22 cellular contexts compared by ENCODE assay signal in genomic region chr4:3852751-3853150, GRCh38.
DNase-seq lines count a peak whose midpoint lies in the region; ATAC-seq and TF ChIP-seq lines count a peak whose summit lies in the region.
"Had no signal": no experiment of that assay in that cellular context is flagged by ENCODE, and none has a peak within 500 bp of the region (broad histone marks: within the 10 kb centered on the region; RNA-seq: fewer than 3 reads in every experiment).

No MANE protein-coding gene starts in this region.

- DNase-seq in M059J (ENCODE audit: low read depth): peak; percentile 18
- DNase-seq in SW480 (ENCODE audit: low spot score): peak; percentile 81
- peak; percentile 13 for DNase-seq in osteoblast (ENCODE audit: insufficient read length, low spot score, missing footprints)
- no peak for DNase-seq in gastrocnemius medialis
- no peak for DNase-seq in NCI-H2196 treated with DMSO at 0.1 percent for 48 hours (lab: John Stamatoyannopoulos, UW; ENCODE audit: unreplicated experiment)
- no peak for DNase-seq in spleen
- DNase-seq: 8988T; ACHN; BE2C; C1 segment of cervical spinal cord; CD4-positive, alpha-beta memory T cell; CD4-positive, CD25-positive, alpha-beta regulatory T cell; CD8-positive, alpha-beta memory T cell; COR-L47; DMS 273 treated with DMSO at 0.1 percent for 48 hours; DMS153; DMS53; DMS79; DND-41; GF-D8 had no signal

- no peak overlapping the region for H2AFZ ChIP-seq in osteoblast (ENCODE audit: low read length)

- H3K27ac ChIP-seq in osteoblast (ENCODE audit: low read depth, low read length) (no peak overlapping the region), gastrocnemius medialis (no peak overlapping the region), spleen (no peak overlapping the region)

- no peaks in the 10 kb centered on the region for H3K4me1 ChIP-seq in osteoblast (ENCODE audit: insufficient read depth, low read length)
- no peaks in the 10 kb centered on the region for H3K4me1 ChIP-seq in gastrocnemius medialis
- H3K4me1 ChIP-seq in spleen: no peaks in the 10 kb centered on the region

- WGBS in spleen, 5 donors: 63 to 78% (median 67%) methylated on average over 2 of the region's 2 CpGs

- no peaks in the 10 kb centered on the region for H3K36me3 ChIP-seq in osteoblast (ENCODE audit: insufficient read depth, low read length)
- H3K36me3 ChIP-seq in gastrocnemius medialis: no peaks in the 10 kb centered on the region
- no peaks in the 10 kb centered on the region for H3K36me3 ChIP-seq in spleen
- H3K36me3 ChIP-seq: BE2C, BLaER1 had no signal

- no peak overlapping the region for H3K4me2 ChIP-seq in osteoblast (ENCODE audit: insufficient read depth, low read length)

- in situ Hi-C loops in gastrocnemius medialis (cut with MboI; ENCODE audit: low sequenced_read_pairs in 4 of 4): no loop called here

- H3K27me3 ChIP-seq in osteoblast (ENCODE audit: insufficient read depth, low read length) (peaks cover 29% of the 10 kb centered on the region), gastrocnemius medialis (peaks cover 2 to 17% (median 5%) of the 10 kb centered on the region in 3 donors), spleen (replicated peaks in 1 of 7) (peaks cover 0 to 40% (median 0%) of the 10 kb centered on the region in 7 donors)
- H3K27me3 ChIP-seq: BE2C, BLaER1 had no signal

- H3K9me3 ChIP-seq in osteoblast (ENCODE audit: low read depth, low read length): no peaks in the 10 kb centered on the region
- no peaks in the 10 kb centered on the region for H3K9me3 ChIP-seq in gastrocnemius medialis
- peaks cover 0 to 17% (median 9%) of the 10 kb centered on the region in 8 donors for H3K9me3 ChIP-seq in spleen
- H3K9me3 ChIP-seq: BE2C had no signal

- intact Hi-C loops in gastrocnemius medialis (cut with DNase I; ENCODE audit: low total_unique reads): no loop called here
- intact Hi-C loops in spleen (cut with DNase I; ENCODE audit: low total_unique reads): no loop called here

- ATAC-seq in gastrocnemius medialis: no peak
- ATAC-seq in GM18907 (IDR thresholded peaks at IDR 0.05; ENCODE audit: unreplicated experiment): no peak

- H3K4me3 ChIP-seq in osteoblast (ENCODE audit: insufficient read depth, low read length) (no peak overlapping the region), gastrocnemius medialis (no peak overlapping the region), spleen (no peak overlapping the region)
- H3K4me3 ChIP-seq: BLaER1 had no signal

- TF ChIP-seq POLR2A in gastrocnemius medialis (IDR thresholded peaks at IDR 0.05) (no peak), spleen (IDR thresholded peaks at IDR 0.05) (no peak)

- TF ChIP-seq CTCF in osteoblast (IDR thresholded peaks at IDR 0.05; ENCODE audit: extremely low read depth, low read depth, low read length) (no peak), gastrocnemius medialis (IDR thresholded peaks at IDR 0.05 in 4 of 5, conservative IDR thresholded peaks at IDR 0.05 in 1 of 5) (no peak), spleen (IDR thresholded peaks at IDR 0.05 in 8 of 11, conservative IDR thresholded peaks at IDR 0.05 in 3 of 11) (no peak)

- H4K20me1 ChIP-seq in osteoblast (ENCODE audit: insufficient read depth, low read length): no peaks in the 10 kb centered on the region
- H4K20me1 ChIP-seq: BLaER1 had no signal

- no peaks in the 10 kb centered on the region for H3K79me2 ChIP-seq in osteoblast (ENCODE audit: insufficient read depth, low read length)

Comparison
In these comparisons a context has a peak if more than half of its experiments do, and no peak if none do; other contexts are left out.
1. DNase-seq: peak in M059J (single experiment), SW480 (single experiment) and osteoblast (single experiment); none in gastrocnemius medialis (0 of 2), NCI-H2196 treated with DMSO at 0.1 percent for 48 hours (single experiment) and spleen (single experiment).